In genomic region chr18:23093772-23094171, GRCh38 we compare ENCODE assay signal across 22 cellular contexts.
"Had no signal": no experiment of that assay in that cellular context is flagged by ENCODE, and none has a peak within 500 bp of the region (broad histone marks: within the 10 kb centered on the region; RNA-seq: fewer than 3 reads in every experiment).

No MANE protein-coding gene starts in this region.

- H3K4me1 ChIP-seq: adrenal gland had no signal

- H3K27ac Mint-ChIP-seq: activated B cell treated with CpG ODN at 0.5 μM for 24 hours; activated CD4-positive, alpha-beta memory T cell treated with anti-CD3 and anti-CD28 coated beads, Interleukin-2, amount 10 ng/mL, durations not matched to agents 7 days and 5 days; activated naive CD8-positive, alpha-beta T cell treated with anti-CD3 and anti-CD28 coated beads, Interleukin-2, amount 10 ng/mL, durations not matched to agents 7 days and 5 days; activated T-cell treated with anti-CD3 and anti-CD28 coated beads, Interleukin-2, amount 50 U/mL, for 72 hours; activated T-helper 2 cell treated with anti-CD3 and anti-CD28 coated beads, Interferon-gamma antibody, Interleukin-2, Interleukin-4, amounts not matched to agents 10 μg/mL and 5 μg/mL and 100 μg/mL, durations not matched to agents 14 hours and 24 hours and 36 hours; T-helper 17 cell had no signal

- H3K27ac ChIP-seq: adrenal gland had no signal

- H3K4me3 Mint-ChIP-seq: activated B cell treated with CpG ODN at 0.5 μM for 24 hours; activated CD4-positive, alpha-beta memory T cell treated with anti-CD3 and anti-CD28 coated beads, Interleukin-2, amount 10 ng/mL, durations not matched to agents 7 days and 5 days; activated naive CD8-positive, alpha-beta T cell treated with anti-CD3 and anti-CD28 coated beads, Interleukin-2, amount 10 ng/mL, durations not matched to agents 7 days and 5 days; activated T-cell treated with anti-CD3 and anti-CD28 coated beads, Interleukin-2, amount 50 U/mL, for 72 hours; T-helper 17 cell had no signal

- H3K27me3 ChIP-seq: adrenal gland had no signal

- H3K9me3 ChIP-seq: adrenal gland had no signal

- ATAC-seq: activated T-cell treated with anti-CD3 and anti-CD28 coated beads, Interleukin-2, amount 50 U/mL, for 72 hours; T-helper 17 cell had no signal

- H3K4me3 ChIP-seq: adrenal gland had no signal

- DNase-seq: activated B cell treated with CpG ODN at 0.5 μM for 24 hours; activated CD4-positive, alpha-beta memory T cell treated with anti-CD3 and anti-CD28 coated beads, Interleukin-2, amount 10 ng/mL, durations not matched to agents 7 days and 5 days; activated CD4-positive, alpha-beta T cell treated with anti-CD3 and anti-CD28 coated beads for 1 hour; activated CD4-positive, alpha-beta T cell treated with anti-CD3 and anti-CD28 coated beads, Interleukin-2, amount 50 U/mL, for 1 hour; activated gamma-delta T cell treated with Interleukin-2 at 50 U/mL for 16 hours; activated naive CD4-positive, alpha-beta T cell treated with anti-CD3 and anti-CD28 coated beads, Interleukin-2, amount 50 U/mL, for 16 hours; activated naive CD8-positive, alpha-beta T cell treated with anti-CD3 and anti-CD28 coated beads, Interleukin-2, amount 10 ng/mL, durations not matched to agents 7 days and 5 days; activated T-cell treated with anti-CD3 and anti-CD28 coated beads, Interleukin-2, amount 50 U/mL, for 72 hours; adrenal gland; anterior cingulate cortex; caudate nucleus; NCI-H1048; NCI-H1417; NCI-H1930; NCI-H2171; NCI-H2227 treated with DMSO at 0.1 percent for 48 hours; NCI-H446 treated with DMSO at 0.1 percent for 48 hours; NCI-H748 treated with DMSO at 0.1 percent for 48 hours; SIG-M5; T-helper 17 cell; T-helper 9 cell had no signal

- H3K36me3 Mint-ChIP-seq: activated naive CD8-positive, alpha-beta T cell treated with anti-CD3 and anti-CD28 coated beads, Interleukin-2, amount 10 ng/mL, durations not matched to agents 7 days and 5 days had no signal

- H3K9me3 Mint-ChIP-seq: activated B cell treated with CpG ODN at 0.5 μM for 24 hours; activated CD4-positive, alpha-beta memory T cell treated with anti-CD3 and anti-CD28 coated beads, Interleukin-2, amount 10 ng/mL, durations not matched to agents 7 days and 5 days; activated naive CD8-positive, alpha-beta T cell treated with anti-CD3 and anti-CD28 coated beads, Interleukin-2, amount 10 ng/mL, durations not matched to agents 7 days and 5 days; activated T-cell treated with anti-CD3 and anti-CD28 coated beads, Interleukin-2, amount 50 U/mL, for 72 hours; activated T-helper 2 cell treated with anti-CD3 and anti-CD28 coated beads, Interferon-gamma antibody, Interleukin-2, Interleukin-4, amounts not matched to agents 10 μg/mL and 5 μg/mL and 100 μg/mL, durations not matched to agents 14 hours and 24 hours and 36 hours had no signal

- H3K36me3 ChIP-seq: adrenal gland had no signal
